In genomic region chr13:79187917-79188699, GRCh38 we compare ENCODE assay signal across 21 cellular contexts.
DNase-seq lines count a peak whose midpoint lies in the region; ATAC-seq and TF ChIP-seq lines count a peak whose summit lies in the region.
"Had no signal": no experiment of that assay in that cellular context is flagged by ENCODE, and none has a peak within 500 bp of the region (broad histone marks: within the 10 kb centered on the region; RNA-seq: fewer than 3 reads in every experiment).

No MANE protein-coding gene starts in this region.

- WGBS in adrenal gland, 4 donors, result 49 to 65% (median 53%) methylated on average over 3 of the region's 3 CpGs

- H3K4me1 ChIP-seq in adrenal gland (replicated peaks in 1 of 2), result no peaks in the 10 kb centered on the region
- H3K4me1 ChIP-seq: esophagus muscularis mucosa, gastroesophageal sphincter had no signal

- no peaks in the 10 kb centered on the region for H3K9me3 ChIP-seq in adrenal gland (replicated peaks in 1 of 3)
- H3K9me3 ChIP-seq: esophagus muscularis mucosa, gastroesophageal sphincter had no signal

- H3K4me3 ChIP-seq in adrenal gland, result no peak overlapping the region
- H3K4me3 ChIP-seq: esophagus muscularis mucosa, gastroesophageal sphincter had no signal

- H3K27ac ChIP-seq in adrenal gland, result no peak overlapping the region
- H3K27ac ChIP-seq: C4-2B, esophagus muscularis mucosa, gastroesophageal sphincter had no signal

- ATAC-seq in GM18909 (IDR thresholded peaks at IDR 0.05; ENCODE audit: poor library complexity, unreplicated experiment), result peak; percentile 29
- ATAC-seq in HG03354 (IDR thresholded peaks at IDR 0.05; ENCODE audit: poor library complexity, severe bottlenecking, unreplicated experiment), result peak; percentile 40
- ATAC-seq: gastroesophageal sphincter, left lobe of liver had no signal

- DNase-seq in Ammon's horn (ENCODE audit: low spot score) (peak; percentile 35), NCI-H748 (lab: John Stamatoyannopoulos, UW; ENCODE audit: unreplicated experiment) (peak; percentile 66), adrenal gland (no peak), kidney glomerular epithelial cell (lab: John Stamatoyannopoulos, UW) (no peak), NCI-H1694 (lab: John Stamatoyannopoulos, UW) (no peak)
- no peak for DNase-seq in stimulated activated CD4-positive, alpha-beta T cell treated with anti-CD3 and anti-CD28 coated beads, Interleukin-2, amount 100 ng/mL, for 24 hours
- DNase-seq: activated CD4-positive, alpha-beta memory T cell treated with anti-CD3 and anti-CD28 coated beads, Interleukin-2, amount 10 ng/mL, durations not matched to agents 7 days and 5 days; activated naive CD4-positive, alpha-beta T cell treated with Interleukin-2 at 50 U/mL for 16 hours; activated T-cell treated with anti-CD3 and anti-CD28 coated beads, Interleukin-2, amount 50 U/mL, for 1 hour; GF-D8; GOT3; NCI-H82; stimulated activated CD4-positive, alpha-beta T cell treated with anti-CD3 and anti-CD28 coated beads, Interleukin-4, amount 100 ng/mL, for 1 hour; substantia nigra; T-helper 1 cell had no signal

- intact Hi-C loops in adrenal gland (cut with DNase I), result no loop called here

- H3K27me3 ChIP-seq in adrenal gland, result no peaks in the 10 kb centered on the region
- H3K27me3 ChIP-seq: esophagus muscularis mucosa, gastroesophageal sphincter had no signal

- no peak for TF ChIP-seq POLR2A in adrenal gland (IDR thresholded peaks at IDR 0.05)

- H3K36me3 ChIP-seq in adrenal gland (replicated peaks in 1 of 2), result no peaks in the 10 kb centered on the region
- H3K36me3 ChIP-seq: esophagus muscularis mucosa, gastroesophageal sphincter had no signal

- no peak for TF ChIP-seq CTCF in adrenal gland (IDR thresholded peaks at IDR 0.05)

Comparison
In these comparisons a context has a peak if more than half of its experiments do, and no peak if none do; other contexts are left out.
1. DNase-seq: peak in Ammon's horn (single experiment) and NCI-H748 (single experiment); none in adrenal gland (0 of 7), stimulated activated CD4-positive, alpha-beta T cell treated with anti-CD3 and anti-CD28 coated beads, Interleukin-2, amount 100 ng/mL, for 24 hours (0 of 2), kidney glomerular epithelial cell (single experiment) and NCI-H1694 (single experiment).